In genomic region chr3:179729981-179730380, GRCh38 we compare ENCODE assay signal across 31 cellular contexts.
"Had no signal": no experiment of that assay in that cellular context is flagged by ENCODE, and none has a peak within 500 bp of the region (broad histone marks: within the 10 kb centered on the region; RNA-seq: fewer than 3 reads in every experiment).

No MANE protein-coding gene starts in this region.

- H3K27me3 ChIP-seq: adrenal gland, body of pancreas, esophagus muscularis mucosa, foreskin keratinocyte, gastroesophageal sphincter had no signal

- DNase-seq: activated B cell treated with CpG ODN at 0.5 μM for 24 hours; activated CD4-positive, alpha-beta T cell treated with anti-CD3 and anti-CD28 coated beads for 48 hours; activated CD4-positive, alpha-beta T cell treated with anti-CD3 and anti-CD28 coated beads, Interleukin-2, amount 50 U/mL, for 1 hour; activated CD4-positive, alpha-beta T cell treated with anti-CD3 and anti-CD28 coated beads, Interleukin-2, amount 50 U/mL, for 48 hours; activated CD8-positive, alpha-beta memory T cell treated with anti-CD3 and anti-CD28 coated beads for 24 hours; activated CD8-positive, alpha-beta T cell treated with anti-CD3 and anti-CD28 coated beads for 36 hours; activated effector memory CD4-positive, alpha-beta T cell treated with Interleukin-2 at 50 U/mL for 16 hours; activated gamma-delta T cell treated with Interleukin-2 at 50 U/mL for 16 hours; activated naive CD4-positive, alpha-beta T cell treated with anti-CD3 and anti-CD28 coated beads, Interleukin-2, amount 50 U/mL, for 16 hours; activated naive CD4-positive, alpha-beta T cell treated with Interleukin-2 at 50 U/mL for 16 hours; activated T-cell treated with anti-CD3 and anti-CD28 coated beads, Interleukin-2, amount 50 U/mL, for 4 hours; adrenal gland; amygdala; aorta; body of pancreas; caudate nucleus; cortex of kidney; dermis blood vessel endothelial cell; effector CD4-positive, alpha-beta T cell; effector memory CD8-positive, alpha-beta T cell; erythroblast; foreskin keratinocyte; head of caudate nucleus; T-helper 1 cell; T-helper 17 cell; T1000 had no signal

- H3K4me1 ChIP-seq: body of pancreas, gastroesophageal sphincter had no signal

- H3K9me3 ChIP-seq: adrenal gland, body of pancreas, esophagus muscularis mucosa, gastroesophageal sphincter had no signal

- ATAC-seq: activated CD4-positive, CD25-positive, alpha-beta regulatory T cell treated with anti-CD3 and anti-CD28 coated beads, Interleukin-2, amount 50 U/mL, for 24 hours; activated CD8-positive, alpha-beta T cell treated with anti-CD3 and anti-CD28 coated beads for 36 hours; activated T-cell treated with anti-CD3 and anti-CD28 coated beads, Interleukin-2, amount 50 U/mL, for 4 hours; activated T-helper 17 cell treated with anti-CD3 and anti-CD28 coated beads, Interleukin-2, amount 50 U/mL, for 72 hours; body of pancreas; effector memory CD8-positive, alpha-beta T cell; foreskin keratinocyte; gastroesophageal sphincter; T-helper 17 cell had no signal

- H3K27ac ChIP-seq: body of pancreas, esophagus muscularis mucosa, foreskin keratinocyte, gastroesophageal sphincter had no signal

- FAIRE-seq: colon had no signal

- H3K4me3 ChIP-seq: adrenal gland, body of pancreas, esophagus muscularis mucosa, gastroesophageal sphincter had no signal
